12 cellular contexts compared by ENCODE assay signal in the genomic region with DNA sequence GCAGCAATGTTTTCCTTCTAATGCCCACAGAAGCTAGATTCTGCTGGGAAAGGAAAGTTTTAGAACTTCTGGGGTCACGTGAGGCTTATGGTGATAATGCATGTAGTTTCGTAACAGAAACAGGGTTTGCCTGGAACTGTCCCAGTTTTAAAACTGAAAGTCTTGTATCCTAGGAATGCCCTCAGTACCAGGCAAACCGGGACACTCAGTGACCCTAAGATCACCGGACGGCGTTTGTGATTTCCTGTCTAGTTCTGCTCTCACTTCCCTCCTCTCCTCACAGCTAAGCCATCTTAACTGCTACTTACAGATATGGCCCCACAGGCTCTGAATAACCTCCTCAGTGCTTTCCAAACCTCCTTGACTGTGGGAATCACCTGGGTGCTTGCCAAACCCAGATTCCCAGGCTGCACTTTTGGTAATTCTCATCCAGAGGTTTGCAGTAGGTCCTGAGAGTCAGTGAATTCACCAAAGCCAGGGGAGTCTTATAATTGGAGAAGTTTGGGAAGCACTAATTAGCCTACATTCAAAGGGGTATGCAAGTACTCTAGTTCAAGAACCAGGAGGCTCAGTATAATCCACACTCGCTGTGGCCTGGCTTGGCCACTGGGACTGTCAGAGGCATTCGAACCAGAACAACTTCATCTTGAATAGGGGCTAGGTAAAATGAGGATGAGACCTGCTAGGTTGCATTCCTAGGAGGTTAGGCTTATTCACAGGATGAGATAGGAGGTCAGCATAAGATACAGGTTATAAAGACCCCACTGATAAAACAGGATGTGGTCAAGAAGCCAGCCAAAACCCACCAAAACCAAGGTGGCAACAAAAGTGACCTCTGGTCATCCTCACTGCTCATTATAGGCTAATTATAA.
A peak's percentile ranks its signal among the peaks of the same experiment; 100 is the strongest.
DNase-seq lines count a peak whose midpoint lies in the region; ATAC-seq and TF ChIP-seq lines count a peak whose summit lies in the region.
"Had no signal": no experiment of that assay in that cellular context is flagged by ENCODE, and none has a peak within 500 bp of the region (broad histone marks: within the 10 kb centered on the region; RNA-seq: fewer than 3 reads in every experiment).

No MANE protein-coding gene starts in this region.

- no peak overlapping the region for H3K9ac ChIP-seq in mesendoderm (ENCODE audit: low read length)

- no peak overlapping the region for H3K18ac ChIP-seq in mesendoderm (ENCODE audit: low read length)

- ATAC-seq in upper lobe of left lung (ENCODE audit: low FRiP score in 2 of 2), result peak; percentile 65 to 67
- ATAC-seq in GM18502 (IDR thresholded peaks at IDR 0.05; ENCODE audit: poor library complexity, unreplicated experiment), result no peak
- ATAC-seq: T-cell had no signal

- no peaks in the 10 kb centered on the region for H3K79me2 ChIP-seq in mesendoderm (ENCODE audit: control insufficient read depth, insufficient read depth, low read length)

- no peak for TF ChIP-seq EP300 in upper lobe of left lung (IDR thresholded peaks at IDR 0.05)

- no peak overlapping the region for H3K4me2 ChIP-seq in mesendoderm (ENCODE audit: low read length)

- no peak overlapping the region for H3K56ac ChIP-seq in mesendoderm (ENCODE audit: low read length)

- H3K4ac ChIP-seq in mesendoderm (ENCODE audit: low read depth, low read length), result no peak overlapping the region

- no peak overlapping the region for H3K23ac ChIP-seq in mesendoderm (ENCODE audit: low read length)

- DNase-seq in SIG-M5 treated with dmso at 0.1 percent for 504 hours (lab: John Stamatoyannopoulos, UW; ENCODE audit: unreplicated experiment) (peak; percentile 48), SIG-M5 (lab: John Stamatoyannopoulos, UW) (no peak), coronary artery (ENCODE audit: low spot score) (no peak), mesendoderm (peak; percentile 47), upper lobe of left lung (peak in 1 of 2 donors; percentile 60), G401 (ENCODE audit: low spot score) (no peak)
- DNase-seq in stimulated activated CD4-positive, alpha-beta T cell treated with anti-CD3 and anti-CD28 coated beads, Interleukin-4, amount 100 ng/mL, for 1 hour, result no peak
- DNase-seq: 8988T; activated naive CD4-positive, alpha-beta T cell treated with anti-CD3 and anti-CD28 coated beads, Interleukin-2, amount 50 U/mL, for 16 hours; stimulated activated CD4-positive, alpha-beta T cell treated with anti-CD3 and anti-CD28 coated beads, Interleukin-12 subunit alpha, Interleukin-12 subunit beta, amount 100 ng/mL, for 4 hours; T-cell had no signal

- no peak overlapping the region for H2AK5ac ChIP-seq in mesendoderm (ENCODE audit: low read length)

- H2BK15ac ChIP-seq in mesendoderm (replicated peaks; ENCODE audit: low read depth), result no peak overlapping the region

- H4K5ac ChIP-seq in mesendoderm (ENCODE audit: low read length), result no peak overlapping the region

- in situ Hi-C loops in G401 (cut with HindIII; ENCODE audit: low sequenced_read_pairs), result no loop called here

- TF ChIP-seq CTCF in coronary artery (IDR thresholded peaks at IDR 0.05) (no peak), upper lobe of left lung (IDR thresholded peaks at IDR 0.05) (no peak)

- TF ChIP-seq POLR2A in upper lobe of left lung (IDR thresholded peaks at IDR 0.05), result no peak

- H3K27ac ChIP-seq in coronary artery (peak overlapping the region in 1 of 2 donors; percentile 65), mesendoderm (ENCODE audit: low read depth, low read length) (no peak overlapping the region), upper lobe of left lung (peak overlapping the region; percentile 16 to 62 (median 48))

- H3K27me3 ChIP-seq in mesendoderm (ENCODE audit: insufficient read depth, low read length, poor library complexity) (no peaks in the 10 kb centered on the region), upper lobe of left lung (no peaks in the 10 kb centered on the region)

- no CpG with 5 or more reads among the region's 8 CpGs for WGBS in mesendoderm (ENCODE audit: extremely low coverage, insufficient coverage, low lambda C conversion rate)
- WGBS in upper lobe of left lung, 2 donors, result 28 to 33% methylated on average over 8 of the region's 8 CpGs

- H3K4me1 ChIP-seq in mesendoderm (ENCODE audit: control insufficient read depth, low read depth, low read length) (no peaks in the 10 kb centered on the region), upper lobe of left lung (peaks cover 6 to 15% (median 10%) of the 10 kb centered on the region in 4 donors)

- no peak overlapping the region for H2BK5ac ChIP-seq in mesendoderm (ENCODE audit: low read length)

- H3K9me3 ChIP-seq in upper lobe of left lung, result peaks cover 0 to 5% (median 0%) of the 10 kb centered on the region in 4 donors

- no peaks in the 10 kb centered on the region for H3K79me1 ChIP-seq in mesendoderm (ENCODE audit: low read length)

- no peak overlapping the region for H4K8ac ChIP-seq in mesendoderm (ENCODE audit: low read depth, low read length)

- H2BK120ac ChIP-seq in mesendoderm (ENCODE audit: low read depth, low read length), result no peak overlapping the region

- H3K36me3 ChIP-seq in mesendoderm (ENCODE audit: control insufficient read depth, insufficient read depth, low read length) (no peaks in the 10 kb centered on the region), upper lobe of left lung (no peaks in the 10 kb centered on the region)

- H3K4me3 ChIP-seq in coronary artery (peak overlapping the region; percentile 54), mesendoderm (ENCODE audit: low read length) (no peak overlapping the region), upper lobe of left lung (no peak overlapping the region)

Comparison
In these comparisons a context has a peak if more than half of its experiments do, and no peak if none do; other contexts are left out.
1. DNase-seq: peak in SIG-M5 treated with dmso at 0.1 percent for 504 hours (single experiment) and mesendoderm (single experiment); none in SIG-M5 (single experiment), coronary artery (single experiment), G401 (single experiment) and stimulated activated CD4-positive, alpha-beta T cell treated with anti-CD3 and anti-CD28 coated beads, Interleukin-4, amount 100 ng/mL, for 1 hour (single experiment).